In genomic region chr11:17528181-17528691, GRCh38 we compare ENCODE assay signal across 9 cellular contexts. TPM values are rescaled to one million over a fixed set of nuclear protein-coding genes. Genes with fewer than 3 reads are reported as not detected.
DNase-seq lines count a peak whose midpoint lies in the region; ATAC-seq and TF ChIP-seq lines count a peak whose summit lies in the region.
"Had no signal": no experiment of that assay in that cellular context is flagged by ENCODE, and none has a peak within 500 bp of the region (broad histone marks: within the 10 kb centered on the region; RNA-seq: fewer than 3 reads in every experiment).

No MANE protein-coding gene starts in this region.

- ATAC-seq in activated B cell treated with CpG ODN at 0.5 μM for 24 hours (ENCODE audit: low read depth): peak; percentile 70
- peak; percentile 81 to 95 (median 88) for ATAC-seq in right lobe of liver
- ATAC-seq in HG03565 (IDR thresholded peaks at IDR 0.05; ENCODE audit: unreplicated experiment): no peak

- H3K79me2 ChIP-seq in H9 (ENCODE audit: insufficient read depth, low read length): no peaks in the 10 kb centered on the region

- no peak overlapping the region for H3K56ac ChIP-seq in H9 (ENCODE audit: insufficient read length, low read depth, low read length)

- POLR2A ChIA-PET in activated B cell treated with CpG ODN at 0.5 μM for 24 hours (lab: Charles Lee): no interaction called here

- DNase-seq in Daoy (ENCODE audit: low read depth) (peak; percentile 43), H9 (peak; percentile 76), NCI-H187 (lab: John Stamatoyannopoulos, UW) (peak; percentile 38 to 58), activated B cell treated with CpG ODN at 0.5 μM for 24 hours (no peak), colonic mucosa (peak; percentile 48), right lobe of liver (peak; percentile 55 to 69 (median 61))
- peak; percentile 31 for DNase-seq in stimulated activated CD8-positive, alpha-beta memory T cell treated with anti-CD3 and anti-CD28 coated beads, Interleukin-4, amount 100 ng/mL, for 24 hours (ENCODE audit: low read depth)

- no peaks in the 10 kb centered on the region for H3K9me3 ChIP-seq in H9 (ENCODE audit: control insufficient read depth, low read depth, low read length)
- no peaks in the 10 kb centered on the region for H3K9me3 ChIP-seq in colonic mucosa
- H3K9me3 ChIP-seq in right lobe of liver: no peaks in the 10 kb centered on the region

- no peak overlapping the region for H2BK15ac ChIP-seq in H9 (ENCODE audit: low read depth, low read length)

- H3K4me3 Mint-ChIP-seq in H9: no peak overlapping the region
- no peak overlapping the region for H3K4me3 Mint-ChIP-seq in activated B cell treated with CpG ODN at 0.5 μM for 24 hours

- no peak overlapping the region for H3K23ac ChIP-seq in H9 (ENCODE audit: insufficient read length, low read depth, low read length)

- no peak overlapping the region for H4K91ac ChIP-seq in H9 (ENCODE audit: insufficient read length, low read depth, low read length)

- TF ChIP-seq CTCF in H9 (conservative IDR thresholded peaks at IDR 0.05) (peak; percentile 94), activated B cell treated with CpG ODN at 0.5 μM for 24 hours (IDR thresholded peaks at IDR 0.05) (no peak), colonic mucosa (IDR thresholded peaks at IDR 0.05) (peak; percentile 51), right lobe of liver (IDR thresholded peaks at IDR 0.05) (peak; percentile 67 to 79 (median 68))

- H3K23me2 ChIP-seq in H9 (ENCODE audit: insufficient read length, low read depth, low read length, poor library complexity, severe bottlenecking): no peaks in the 10 kb centered on the region

- H3T11ph ChIP-seq in H9 (ENCODE audit: low read length): no peak overlapping the region

- H2AFZ ChIP-seq in H9 (ENCODE audit: low read length): no peak overlapping the region

- H3K9me3 Mint-ChIP-seq in H9 (no peaks in the 10 kb centered on the region), activated B cell treated with CpG ODN at 0.5 μM for 24 hours (no peaks in the 10 kb centered on the region)

- no peak overlapping the region for H2BK20ac ChIP-seq in H9 (ENCODE audit: low read depth, low read length, poor library complexity, severe bottlenecking)

- intact Hi-C loops in activated B cell treated with CpG ODN at 0.5 μM for 24 hours (cut with micrococcal nuclease): loop anchor here (1.0 kb wide), 2 partner anchors 144 to 298 kb away; no protein-coding TSS in a partner anchor
- intact Hi-C loops in colonic mucosa (cut with DNase I): no loop called here
- intact Hi-C loops in right lobe of liver (cut with DNase I): no loop called here

- no CpG with 5 or more reads among the region's 9 CpGs for WGBS in H9 (ENCODE audit: extremely low coverage, insufficient read length, low lambda C conversion rate)
- WGBS in right lobe of liver (ENCODE audit: insufficient coverage, low coverage, low lambda C conversion rate, missing lambda C conversion rate): 5% methylated on average over 3 of the region's 9 CpGs

- no peak overlapping the region for H3K27ac ChIP-seq in H9 (ENCODE audit: insufficient read length, low read depth, low read length)
- no peak overlapping the region for H3K27ac ChIP-seq in colonic mucosa
- H3K27ac ChIP-seq in right lobe of liver: no peak overlapping the region

- H3K4ac ChIP-seq in H9 (ENCODE audit: low read depth, low read length): no peak overlapping the region

- CTCF ChIA-PET in activated B cell treated with CpG ODN at 0.5 μM for 24 hours (lab: Charles Lee): interaction anchor here (0.6 to 3.3 kb wide), 7 partner anchors 14 to 298 kb away, joined by 3 to 22 read pairs (median 3); partner anchors contain the start of gene KCNJ11

- H3K27me3 Mint-ChIP-seq in H9 (ENCODE audit: low read depth): no peaks in the 10 kb centered on the region; the same call in 1 of the 2 replicates
- no peaks in the 10 kb centered on the region for H3K27me3 Mint-ChIP-seq in activated B cell treated with CpG ODN at 0.5 μM for 24 hours

- H3K4me2 ChIP-seq in H9 (ENCODE audit: insufficient read depth, insufficient read length, low read length): no peak overlapping the region

- H3K14ac ChIP-seq in H9 (ENCODE audit: insufficient read depth, low read length): no peak overlapping the region

- no peak overlapping the region for H4K5ac ChIP-seq in H9 (ENCODE audit: insufficient read length, low read depth, low read length)

- H3K4me3 ChIP-seq in colonic mucosa (no peak overlapping the region), right lobe of liver (no peak overlapping the region)

- no peak for TF ChIP-seq POLR2A in right lobe of liver (IDR thresholded peaks at IDR 0.05)

- no peaks in the 10 kb centered on the region for H3K79me1 ChIP-seq in H9 (ENCODE audit: insufficient read depth, low read depth, low read length, poor library complexity, severe bottlenecking)

- H2BK5ac ChIP-seq in H9 (ENCODE audit: insufficient read length, low read length): no peak overlapping the region

- H3K9ac ChIP-seq in H9 (ENCODE audit: extremely low read depth, insufficient read length, low read length) (no peak overlapping the region), colonic mucosa (ENCODE audit: low read depth in 2 of 2, low read length in 2 of 2) (no peak overlapping the region)

- H3K36me3 ChIP-seq in colonic mucosa (no peaks in the 10 kb centered on the region), right lobe of liver (no peaks in the 10 kb centered on the region)

- H3K18ac ChIP-seq in H9 (ENCODE audit: insufficient read length, low read depth, low read length): no peak overlapping the region

- no peak overlapping the region for H2BK12ac ChIP-seq in H9 (ENCODE audit: insufficient read length, low read depth, low read length)

- H2BK120ac ChIP-seq in H9 (ENCODE audit: low read depth, low read length, poor library complexity, severe bottlenecking): no peak overlapping the region

- no peak overlapping the region for H4K8ac ChIP-seq in H9 (replicated peaks; ENCODE audit: insufficient read length, low read depth, low read length)

- H3K36me3 Mint-ChIP-seq in H9 (ENCODE audit: insufficient read depth in 1 of 3, low read depth in 3 of 3) (no peaks in the 10 kb centered on the region), activated B cell treated with CpG ODN at 0.5 μM for 24 hours (ENCODE audit: low read depth) (no peaks in the 10 kb centered on the region)

- H3K4me1 Mint-ChIP-seq in H9 (peaks cover 0 to 21% of the 10 kb centered on the region in 2 experiments; a peak in 2 of 4 replicates), activated B cell treated with CpG ODN at 0.5 μM for 24 hours (no peaks in the 10 kb centered on the region)

- H3K27me3 ChIP-seq in H9 (ENCODE audit: insufficient read depth, low read length) (no peaks in the 10 kb centered on the region), colonic mucosa (no peaks in the 10 kb centered on the region), right lobe of liver (no peaks in the 10 kb centered on the region)

- H3K27ac Mint-ChIP-seq in H9: no peak overlapping the region
- H3K27ac Mint-ChIP-seq in activated B cell treated with CpG ODN at 0.5 μM for 24 hours: no peak overlapping the region

- no peak overlapping the region for H2AK5ac ChIP-seq in H9 (ENCODE audit: insufficient read length, low read length)

- no peaks in the 10 kb centered on the region for H3K4me1 ChIP-seq in H9 (ENCODE audit: insufficient read depth, low read length)
- no peaks in the 10 kb centered on the region for H3K4me1 ChIP-seq in colonic mucosa
- no peaks in the 10 kb centered on the region for H3K4me1 ChIP-seq in right lobe of liver

- no peaks in the 10 kb centered on the region for H4K20me1 ChIP-seq in H9 (ENCODE audit: control insufficient read depth, insufficient read depth, insufficient read length)

RNA-seq across cellular contexts. Expression of gene USH1C, which starts 16.0 kb away (rescaled TPM):
- total RNA-seq in Daoy (2014; rRNA removed; shearing (Covaris generic)): not detected in 2 replicates
- 1.0 and 1.5 TPM in 2 replicates for total RNA-seq in H9 (2021)
- total RNA-seq in activated B cell treated with CpG ODN at 0.5 μM for 24 hours: not detected in 2 replicates
- 100 to 1,000 TPM; 143 to 161 TPM for total RNA-seq in colonic mucosa
- 1 to 10 TPM in 1 of 6 experiments, under 1 TPM in 5; 0.15 to 1.2 (median 0.58) TPM for total RNA-seq in right lobe of liver
- total RNA-seq: T-helper 1 cell treated with Interleukin-12 subunit alpha and Interleukin-12 subunit beta and Interleukin-4 antibody, amounts not matched to agents 30 ng/mL and 1 ng/mL, for 36 hours had no signal

RNA-seq across cellular contexts. Expression of gene OTOG, which starts 18.8 kb away (rescaled TPM):
- not detected in 2 replicates for total RNA-seq in Daoy (2014; rRNA removed; shearing (Covaris generic))
- total RNA-seq in H9 (2021) (0.35 and 0.86 TPM in 2 replicates), activated B cell treated with CpG ODN at 0.5 μM for 24 hours (not detected in 2 replicates), colonic mucosa (not detected), right lobe of liver (not detected)
- total RNA-seq: T-helper 1 cell treated with Interleukin-12 subunit alpha and Interleukin-12 subunit beta and Interleukin-4 antibody, amounts not matched to agents 30 ng/mL and 1 ng/mL, for 36 hours had no signal

RNA-seq across cellular contexts. Expression of gene ABCC8, which starts 51.6 kb away (rescaled TPM):
- not detected in 2 replicates for total RNA-seq in Daoy (2014; rRNA removed; shearing (Covaris generic))
- total RNA-seq in H9 (2021) (2.4 and 3.2 TPM in 2 replicates), activated B cell treated with CpG ODN at 0.5 μM for 24 hours (not detected in 2 replicates), colonic mucosa (1 to 10 TPM; 2.1 to 4.7 TPM), right lobe of liver (1 to 10 TPM in 2 of 6 experiments, not detected in 4; 1.3 to 1.5 TPM)
- total RNA-seq: T-helper 1 cell treated with Interleukin-12 subunit alpha and Interleukin-12 subunit beta and Interleukin-4 antibody, amounts not matched to agents 30 ng/mL and 1 ng/mL, for 36 hours had no signal

Comparison
In these comparisons a context has a peak if more than half of its experiments do, and no peak if none do; other contexts are left out.
1. RNA of gene USH1C, which starts 16.0 kb away (total RNA-seq): 143 to 161 TPM in colonic mucosa; 1.0 to 1.5 TPM in H9, 0.15 to 1.2 TPM in right lobe of liver, not detected in Daoy and not detected in activated B cell treated with CpG ODN at 0.5 μM for 24 hours; every median in the first group is over 10 times any median in the second.